21 cellular contexts compared by ENCODE assay signal in the genomic region with DNA sequence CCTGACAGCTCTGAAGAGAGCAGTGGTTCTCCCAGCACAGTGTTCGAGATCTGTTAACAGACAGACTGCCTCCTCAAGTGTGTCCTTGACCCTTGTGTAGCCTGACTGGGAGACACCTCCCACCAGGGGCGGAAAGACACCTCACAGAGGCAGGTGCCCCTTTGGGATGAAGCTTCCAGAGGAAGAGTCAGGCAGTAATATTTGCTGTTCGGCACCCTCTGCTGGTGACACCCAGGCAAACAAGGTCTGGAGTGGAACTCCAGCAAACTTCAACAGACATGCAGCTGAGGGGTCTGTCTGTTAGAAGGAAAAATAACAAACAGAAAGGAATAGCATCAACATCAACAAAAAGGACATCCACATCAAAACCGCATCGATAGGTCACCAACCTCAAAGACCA. TPM values are rescaled to one million over a fixed set of nuclear protein-coding genes. Genes with fewer than 3 reads are reported as not detected.
"Had no signal": no experiment of that assay in that cellular context is flagged by ENCODE, and none has a peak within 500 bp of the region (broad histone marks: within the 10 kb centered on the region; RNA-seq: fewer than 3 reads in every experiment).

No MANE protein-coding gene starts in this region.

- H3K9me3 ChIP-seq: ascending aorta, mucosa of descending colon, transverse colon had no signal

- H3K36me3 ChIP-seq: ascending aorta, brain microvascular endothelial cell, transverse colon had no signal

- H3K4me3 ChIP-seq: ascending aorta, coronary artery, hepatocyte, mucosa of descending colon, transverse colon had no signal

- FAIRE-seq: TTC549, urothelium cell line had no signal

- DNase-seq: activated CD4-positive, alpha-beta T cell treated with anti-CD3 and anti-CD28 coated beads for 1 hour; activated CD4-positive, alpha-beta T cell treated with anti-CD3 and anti-CD28 coated beads, Interleukin-2, amount 50 U/mL, for 1 hour; activated T-cell treated with anti-CD3 and anti-CD28 coated beads, Interleukin-2, amount 50 U/mL, for 1 hour; immature natural killer cell; mesenchymal stem cell; mucosa of descending colon; naive B cell; occipital lobe; stimulated activated CD4-positive, alpha-beta T cell treated with anti-CD3 and anti-CD28 coated beads, Interleukin-2, amount 100 ng/mL, for 48 hours; stimulated activated CD8-positive, alpha-beta memory T cell treated with anti-CD3 and anti-CD28 coated beads, Interleukin-4, amount 100 ng/mL, for 48 hours; stimulated activated naive B cell treated with anti-CD40 and anti-IgM and Interleukin-4, amounts not matched to agents 10 μg/mL and 1 μg/mL and 100 μg/mL, for 72 hours; T-cell; transverse colon had no signal

- H3K27ac ChIP-seq: ascending aorta, brain microvascular endothelial cell, coronary artery, foreskin keratinocyte, hepatocyte, transverse colon had no signal

- H3K4me1 ChIP-seq: ascending aorta, foreskin keratinocyte, transverse colon had no signal

- ATAC-seq: activated naive CD4-positive, alpha-beta T cell treated with anti-CD3 and anti-CD28 coated beads, Interleukin-2, amount 50 U/mL, for 72 hours; mucosa of descending colon; stimulated activated naive B cell treated with anti-CD40 and anti-IgM and Interleukin-4, amounts not matched to agents 10 μg/mL and 1 μg/mL and 100 μg/mL, for 72 hours; T-cell had no signal

- H3K27me3 ChIP-seq: ascending aorta, brain microvascular endothelial cell, foreskin keratinocyte, hepatocyte, transverse colon had no signal

- H3K79me2 ChIP-seq: hepatocyte had no signal

- H3K4me2 ChIP-seq: hepatocyte had no signal

RNA-seq across cellular contexts. Expression of a gene that starts 21.6 kb away (rescaled TPM):
- total RNA-seq: activated naive CD4-positive, alpha-beta T cell treated with anti-CD3 and anti-CD28 coated beads, Interleukin-2, amount 50 U/mL, for 72 hours had no signal
- polyA plus RNA-seq: foreskin keratinocyte, immature natural killer cell had no signal
